Comparison of ENCODE assay signal across 26 cellular contexts in the genomic region with DNA sequence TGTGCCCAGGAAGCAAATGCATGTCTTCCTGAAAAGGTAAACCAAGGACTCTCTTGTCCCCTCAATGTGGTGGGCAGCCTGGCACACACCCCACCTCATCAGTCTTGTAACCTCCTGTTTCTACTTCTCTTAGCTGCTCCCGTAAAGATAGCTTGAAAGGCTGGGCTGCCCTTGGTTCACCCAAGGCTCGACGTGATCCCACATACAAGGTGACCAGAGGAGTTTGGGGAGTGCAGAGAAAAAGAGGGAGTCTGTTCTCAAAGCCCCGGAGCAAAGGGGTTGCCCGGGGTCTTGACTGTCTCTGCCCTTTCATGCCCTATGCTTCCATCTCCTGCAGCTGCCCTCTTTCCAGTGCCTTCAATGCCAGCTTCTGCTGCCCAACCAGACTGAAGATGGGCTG.
"Had no signal": no experiment of that assay in that cellular context is flagged by ENCODE, and none has a peak within 500 bp of the region (broad histone marks: within the 10 kb centered on the region; RNA-seq: fewer than 3 reads in every experiment).

No MANE protein-coding gene starts in this region.

- H3K4me3 ChIP-seq: esophagus squamous epithelium, gastroesophageal sphincter, heart right ventricle had no signal

- H3K36me3 ChIP-seq: brain microvascular endothelial cell, esophagus squamous epithelium, gastroesophageal sphincter, heart right ventricle had no signal

- H3K4me1 ChIP-seq: gastroesophageal sphincter had no signal

- H3K27me3 ChIP-seq: brain microvascular endothelial cell, esophagus squamous epithelium, gastroesophageal sphincter, heart right ventricle had no signal

- DNase-seq: activated CD4-positive, alpha-beta memory T cell treated with anti-CD3 and anti-CD28 coated beads, Interleukin-2, amount 10 ng/mL, durations not matched to agents 7 days and 5 days; activated CD4-positive, alpha-beta T cell treated with anti-CD3 and anti-CD28 coated beads for 1 hour; activated CD4-positive, alpha-beta T cell treated with anti-CD3 and anti-CD28 coated beads for 4 hours; activated CD4-positive, alpha-beta T cell treated with anti-CD3 and anti-CD28 coated beads, Interleukin-2, amount 10 ng/mL, durations not matched to agents 7 days and 5 days; activated CD4-positive, alpha-beta T cell treated with anti-CD3 and anti-CD28 coated beads, Interleukin-2, amount 50 U/mL, for 4 hours; activated CD8-positive, alpha-beta memory T cell treated with anti-CD3 and anti-CD28 coated beads, Interleukin-2, amount 50 U/mL, for 48 hours; activated gamma-delta T cell; activated naive CD4-positive, alpha-beta T cell; activated naive CD4-positive, alpha-beta T cell treated with anti-CD3 and anti-CD28 coated beads, Interleukin-2, amount 10 ng/mL, durations not matched to agents 7 days and 5 days; activated T-cell treated with anti-CD3 and anti-CD28 coated beads for 4 hours; activated T-cell treated with anti-CD3 and anti-CD28 coated beads, Interleukin-2, amount 50 U/mL, for 24 hours; activated T-cell treated with anti-CD3 and anti-CD28 coated beads, Interleukin-2, amount 50 U/mL, for 72 hours; amniotic stem cell; anterior cingulate cortex; brain microvascular endothelial cell; cortex of kidney; dermis blood vessel endothelial cell; effector CD4-positive, alpha-beta T cell; effector memory CD8-positive, alpha-beta T cell; esophagus squamous epithelium; foreskin melanocyte; heart right ventricle; T-cell had no signal

- ATAC-seq: activated T-cell treated with anti-CD3 and anti-CD28 coated beads, Interleukin-2, amount 50 U/mL, for 72 hours; effector memory CD8-positive, alpha-beta T cell; gastroesophageal sphincter; heart right ventricle; T-cell; WTC11 had no signal

- H3K27ac ChIP-seq: brain microvascular endothelial cell, epithelial cell of prostate, gastroesophageal sphincter, heart right ventricle had no signal

- H3K9me3 ChIP-seq: esophagus squamous epithelium, gastroesophageal sphincter, heart right ventricle had no signal
